9 cellular contexts compared by ENCODE assay signal in the genomic region with DNA sequence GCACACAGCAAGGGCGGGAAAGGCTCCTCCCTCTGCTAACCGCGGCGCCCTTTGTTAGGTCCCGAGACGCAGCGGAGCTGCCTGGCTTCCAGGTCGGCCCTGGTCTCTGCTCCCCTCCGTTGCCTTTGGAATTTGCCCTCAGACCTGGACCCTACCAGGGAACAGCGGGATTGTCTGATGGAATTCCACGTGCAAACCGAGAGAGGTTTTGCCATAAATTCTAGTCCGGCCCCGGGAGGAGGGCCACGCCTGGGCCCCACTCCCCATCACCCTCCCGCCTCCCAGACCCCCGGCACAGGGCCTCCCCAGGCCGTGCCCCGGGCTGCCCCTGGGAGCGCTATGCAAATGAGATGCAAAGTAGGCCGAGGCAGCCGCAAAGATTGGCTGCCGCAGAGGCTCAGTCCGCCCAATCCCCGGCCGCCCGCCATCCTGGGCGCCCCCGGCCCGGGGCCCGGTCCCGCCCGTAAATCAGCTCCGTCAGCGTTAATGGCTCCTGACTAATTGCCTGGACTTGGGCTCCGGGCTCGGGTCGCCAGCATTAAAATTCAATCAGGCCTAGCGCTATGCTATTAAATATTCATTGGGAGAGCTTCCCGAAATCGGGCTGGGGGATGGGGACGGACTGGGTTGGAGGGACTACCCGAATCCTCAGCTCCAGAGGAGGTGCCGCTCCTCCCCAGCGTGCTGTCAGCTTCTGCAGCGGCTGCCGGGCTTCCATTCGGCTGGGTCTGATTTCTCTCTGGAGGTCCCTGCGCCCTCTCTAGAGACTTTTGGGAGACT. TPM values are rescaled to one million over a fixed set of nuclear protein-coding genes. Genes with fewer than 3 reads are reported as not detected.
DNase-seq lines count a peak whose midpoint lies in the region; ATAC-seq and TF ChIP-seq lines count a peak whose summit lies in the region.
"Had no signal": no experiment of that assay in that cellular context is flagged by ENCODE, and none has a peak within 500 bp of the region (broad histone marks: within the 10 kb centered on the region; RNA-seq: fewer than 3 reads in every experiment).

No MANE protein-coding gene starts in this region.

- no peak overlapping the region for H3K27ac ChIP-seq in smooth muscle cell (ENCODE audit: low read depth)
- H3K27ac ChIP-seq in uterus = no peak overlapping the region
- H3K27ac ChIP-seq: 22Rv1 had no signal

- H3K9me3 ChIP-seq in iPS-18c (ENCODE audit: control insufficient read depth, insufficient read depth, low read length) = no peaks in the 10 kb centered on the region
- H3K9me3 ChIP-seq in smooth muscle cell (replicated peaks; ENCODE audit: low read depth) = no peaks in the 10 kb centered on the region
- H3K9me3 ChIP-seq in uterus = no peaks in the 10 kb centered on the region

- no peaks in the 10 kb centered on the region for H3K9me3 Mint-ChIP-seq in activated naive CD4-positive, alpha-beta T cell treated with anti-CD3 and anti-CD28 coated beads, Interleukin-2, amount 50 U/mL, for 72 hours

- no peak for TF ChIP-seq POLR2A in uterus (IDR thresholded peaks at IDR 0.05)

- peaks cover 45% of the 10 kb centered on the region for H3K4me1 ChIP-seq in smooth muscle cell (ENCODE audit: low read depth)
- peaks cover 0 to 15% of the 10 kb centered on the region in 2 donors for H3K4me1 ChIP-seq in uterus

- peaks cover 18% of the 10 kb centered on the region for H3F3A ChIP-seq in smooth muscle cell (ENCODE audit: low read depth)

- H3K36me3 ChIP-seq in smooth muscle cell (ENCODE audit: low read depth) (no peaks in the 10 kb centered on the region), uterus (no peaks in the 10 kb centered on the region)

- peak; percentile 88 to 92 for ATAC-seq in activated naive CD4-positive, alpha-beta T cell treated with anti-CD3 and anti-CD28 coated beads, Interleukin-2, amount 50 U/mL, for 72 hours

- WGBS in smooth muscle cell (ENCODE audit: low lambda C conversion rate) = 3% methylated on average over 45 of the region's 49 CpGs

- H4K20me1 ChIP-seq in smooth muscle cell (ENCODE audit: low read depth) = no peaks in the 10 kb centered on the region

- peak; percentile 85 for DNase-seq in DMS 273 (lab: John Stamatoyannopoulos, UW; ENCODE audit: unreplicated experiment)
- DNase-seq in DMS 273 treated with DMSO at 0.1 percent for 48 hours (lab: John Stamatoyannopoulos, UW) = no peak
- peak in 1 of 2 donors; percentile 42 for DNase-seq in activated naive CD4-positive, alpha-beta T cell treated with anti-CD3 and anti-CD28 coated beads, Interleukin-2, amount 50 U/mL, for 72 hours (ENCODE audit: low spot score in 2 of 2)
- peak; percentile 51 for DNase-seq in smooth muscle cell (lab: John Stamatoyannopoulos, UW; ENCODE audit: unreplicated experiment)
- DNase-seq in uterus = no peak
- DNase-seq in NCI-H2029 (lab: John Stamatoyannopoulos, UW) = no peak
- DNase-seq in EL = no peak

- no peaks in the 10 kb centered on the region for H3K27me3 ChIP-seq in smooth muscle cell (ENCODE audit: low read depth)
- H3K27me3 ChIP-seq in uterus = peaks cover 0 to 7% of the 10 kb centered on the region in 2 donors

- no peak overlapping the region for H3K9ac ChIP-seq in smooth muscle cell (ENCODE audit: low read depth)

- H3K79me2 ChIP-seq in smooth muscle cell (ENCODE audit: low read depth) = no peaks in the 10 kb centered on the region

- TF ChIP-seq CTCF in smooth muscle cell (IDR thresholded peaks at IDR 0.05; ENCODE audit: borderline replicate concordance, insufficient read depth, poor library complexity, severe bottlenecking) = no peak
- no peak for TF ChIP-seq CTCF in uterus (IDR thresholded peaks at IDR 0.05)

- H2AFZ ChIP-seq in smooth muscle cell (ENCODE audit: low read depth) = peak overlapping the region; percentile 74

- H3K36me3 Mint-ChIP-seq in activated naive CD4-positive, alpha-beta T cell treated with anti-CD3 and anti-CD28 coated beads, Interleukin-2, amount 50 U/mL, for 72 hours = no peaks in the 10 kb centered on the region

- H3K27ac Mint-ChIP-seq in activated naive CD4-positive, alpha-beta T cell treated with anti-CD3 and anti-CD28 coated beads, Interleukin-2, amount 50 U/mL, for 72 hours = no peak overlapping the region

- peak overlapping the region; percentile 98 for H3K4me2 ChIP-seq in smooth muscle cell

- intact Hi-C loops in uterus (cut with DNase I; ENCODE audit: low total_unique reads) = no loop called here

- H3K4me3 ChIP-seq in iPS-18c (ENCODE audit: insufficient read depth, low read depth, low read length) = peak overlapping the region; percentile 65
- peak overlapping the region; percentile 58 for H3K4me3 ChIP-seq in smooth muscle cell
- H3K4me3 ChIP-seq in uterus = peak overlapping the region in 1 of 2 donors; percentile 13

RNA-seq across cellular contexts. Expression of gene FIGNL2, which starts 15.6 kb away (rescaled TPM):
- total RNA-seq in activated naive CD4-positive, alpha-beta T cell treated with anti-CD3 and anti-CD28 coated beads, Interleukin-2, amount 50 U/mL, for 72 hours = under 1 TPM; 0.30 to 0.54 TPM
- total RNA-seq in smooth muscle cell (2.3 and 2.7 TPM in 2 replicates), uterus (1 to 10 TPM in 2 of 4 donors, not detected in 2; 1.7 to 2.7 TPM)
- polyA plus RNA-seq in smooth muscle cell = 1.1 TPM in 2 replicates

RNA-seq across cellular contexts. Expression of gene ANKRD33, which starts 23.8 kb away (rescaled TPM):
- total RNA-seq in activated naive CD4-positive, alpha-beta T cell treated with anti-CD3 and anti-CD28 coated beads, Interleukin-2, amount 50 U/mL, for 72 hours = not detected
- total RNA-seq in smooth muscle cell = 0.04 TPM in 1 of 2 replicates, not detected in the other
- polyA plus RNA-seq in smooth muscle cell = 0.89 and 1.3 TPM in 2 replicates
- total RNA-seq in uterus = 1 to 10 TPM in 1 of 4 donors, under 1 TPM in 2, not detected in 1; 0.14 to 2.9 (median 0.27) TPM

RNA-seq across cellular contexts. Expression of gene ACVRL1, which starts 43.2 kb away (rescaled TPM):
- total RNA-seq in activated naive CD4-positive, alpha-beta T cell treated with anti-CD3 and anti-CD28 coated beads, Interleukin-2, amount 50 U/mL, for 72 hours = not detected
- total RNA-seq in smooth muscle cell (10.3 and 10.4 TPM in 2 replicates), uterus (100 to 1,000 TPM in 3 of 4 donors, 10 to 100 TPM in 1; 52.1 to 161 (median 127) TPM)
- 7.3 and 8.4 TPM in 2 replicates for polyA plus RNA-seq in smooth muscle cell

Comparison
In these comparisons a context has a peak if more than half of its experiments do, and no peak if none do; other contexts are left out.
1. DNase-seq: peak in DMS 273 (single experiment) and smooth muscle cell (single experiment); none in DMS 273 treated with DMSO at 0.1 percent for 48 hours (single experiment), uterus (0 of 2), NCI-H2029 (single experiment) and EL (single experiment).
2. RNA of gene ACVRL1, which starts 43.2 kb away (total RNA-seq): 52.1 to 161 TPM in uterus and 10.3 to 10.4 TPM in smooth muscle cell; not detected in activated naive CD4-positive, alpha-beta T cell treated with anti-CD3 and anti-CD28 coated beads, Interleukin-2, amount 50 U/mL, for 72 hours; every median in the first group is over 10 times any median in the second.